ENCODE assay signal across 19 cellular contexts in genomic region chr3:23552506-23552905, GRCh38.
"Had no signal": no experiment of that assay in that cellular context is flagged by ENCODE, and none has a peak within 500 bp of the region (broad histone marks: within the 10 kb centered on the region; RNA-seq: fewer than 3 reads in every experiment).

No MANE protein-coding gene starts in this region.

- DNase-seq: KBM-7, MV-4-11, NCI-H1048, NCI-H1105, NCI-H1417 treated with DMSO at 0.1 percent for 48 hours, NCI-H146, NCI-H1694 treated with DMSO at 0.1 percent for 48 hours, NCI-H1930, NCI-H2081, NCI-H2107, NCI-H2227 treated with DMSO at 0.1 percent for 48 hours, NCI-H524, NCI-H774, Right ventricle myocardium superior, RPMI8226, SIG-M5 had no signal

- H3K4me3 ChIP-seq: SJSA1, SK-N-MC had no signal

- H3K27ac ChIP-seq: SJSA1, SK-N-MC had no signal

- FAIRE-seq: RCC 7860 had no signal

- H3K27me3 ChIP-seq: SJSA1 had no signal

- H3K9me3 ChIP-seq: SJSA1 had no signal
